In the genomic region with DNA sequence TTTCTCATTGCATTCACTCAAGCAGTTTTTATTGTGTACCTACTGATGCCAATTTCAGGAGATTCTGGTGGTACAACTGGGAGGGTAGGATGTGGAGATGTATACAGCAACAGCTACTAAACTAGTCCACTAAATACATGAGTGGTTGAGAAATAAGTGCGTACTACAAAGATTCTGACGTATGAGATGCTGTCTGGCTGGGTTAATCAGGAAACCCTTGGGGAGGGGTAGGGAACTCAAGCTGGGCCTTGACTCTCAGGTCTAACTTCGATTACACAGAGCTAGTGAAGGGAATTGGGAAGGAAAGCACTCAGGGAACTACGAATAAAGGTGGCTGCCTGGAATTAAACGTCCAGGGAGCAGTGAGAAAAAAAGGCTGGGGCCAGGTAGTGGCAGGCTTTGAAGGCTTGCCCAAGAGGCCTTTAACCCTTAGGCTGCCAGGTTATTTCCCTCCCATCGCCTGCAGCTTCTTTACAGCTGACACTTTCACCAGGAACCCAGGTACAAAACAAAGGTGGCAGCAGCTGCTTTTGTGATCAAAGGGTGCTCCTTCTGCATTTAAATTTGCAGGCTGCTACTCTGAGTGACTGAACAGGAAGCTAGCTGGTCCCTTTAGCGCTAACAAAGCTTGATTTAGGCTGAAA, we compare ENCODE assay signal across 7 cellular contexts. TPM values are rescaled to one million over a fixed set of nuclear protein-coding genes. Genes with fewer than 3 reads are reported as not detected.
A peak's percentile ranks its signal among the peaks of the same experiment; 100 is the strongest.
DNase-seq lines count a peak whose midpoint lies in the region; ATAC-seq and TF ChIP-seq lines count a peak whose summit lies in the region.
"Had no signal": no experiment of that assay in that cellular context is flagged by ENCODE, and none has a peak within 500 bp of the region (broad histone marks: within the 10 kb centered on the region; RNA-seq: fewer than 3 reads in every experiment).

No MANE protein-coding gene starts in this region.

- no peak for TF ChIP-seq EP300 in esophagus muscularis mucosa (IDR thresholded peaks at IDR 0.05)
- no peak for TF ChIP-seq EP300 in upper lobe of left lung (IDR thresholded peaks at IDR 0.05)

- intact Hi-C loops in heart right ventricle (cut with DNase I) (loop anchor here in 4 of 10 donors (5.0 to 10.0 kb wide), 4 partner anchors 52 to 698 kb away; no protein-coding TSS in a partner anchor), Right ventricle myocardium superior (cut with DNase I) (no loop called here), esophagus muscularis mucosa (cut with DNase I) (loop anchor here (5.0 kb wide), 2 partner anchors 33 to 57 kb away; no protein-coding TSS in a partner anchor)

- H3K27ac ChIP-seq in heart right ventricle (peak overlapping the region in 8 of 10 donors; percentile 36 to 88 (median 52)), esophagus muscularis mucosa (replicated peaks in 1 of 4) (peak overlapping the region in 3 of 4 donors; percentile 18 to 56 (median 42)), upper lobe of left lung (peak overlapping the region; percentile 1 to 66 (median 59))

- DNase-seq in heart right ventricle (no peak), Right ventricle myocardium superior (no peak), esophagus muscularis mucosa (ENCODE audit: extremely low spot score) (no peak), upper lobe of left lung (no peak), mucosa of gallbladder (ENCODE audit: low spot score) (no peak)
- DNase-seq: stimulated activated CD4-positive, alpha-beta T cell treated with anti-CD3 and anti-CD28 coated beads, Interleukin-12 subunit alpha, Interleukin-12 subunit beta, amount 100 ng/mL, for 4 hours had no signal

- no peak for TF ChIP-seq POLR2A in esophagus muscularis mucosa (IDR thresholded peaks at IDR 0.05; ENCODE audit: low read depth)
- TF ChIP-seq POLR2A in upper lobe of left lung (IDR thresholded peaks at IDR 0.05): no peak

- H3K4me1 ChIP-seq in heart right ventricle (peaks cover 9 to 76% (median 59%) of the 10 kb centered on the region in 9 donors), esophagus muscularis mucosa (peaks cover 55 to 70% (median 65%) of the 10 kb centered on the region in 4 donors), upper lobe of left lung (peaks cover 33 to 54% (median 42%) of the 10 kb centered on the region in 4 donors)

- H3K36me3 ChIP-seq in heart right ventricle (peaks cover 0 to 16% (median 0%) of the 10 kb centered on the region in 9 donors), esophagus muscularis mucosa (peaks cover 0 to 6% (median 0%) of the 10 kb centered on the region in 4 donors), upper lobe of left lung (peaks cover 0 to 4% (median 1%) of the 10 kb centered on the region in 4 donors)

- 21 to 31% methylated on average over 7 of the region's 7 CpGs for WGBS in heart right ventricle, 2 donors
- 39% methylated on average over 7 of the region's 7 CpGs for WGBS in esophagus muscularis mucosa
- WGBS in upper lobe of left lung, 2 donors: 37 to 42% methylated on average over 7 of the region's 7 CpGs

- ATAC-seq in heart right ventricle: no peak
- ATAC-seq in Right ventricle myocardium superior (ENCODE audit: poor library complexity): no peak
- ATAC-seq in upper lobe of left lung (ENCODE audit: low FRiP score in 2 of 2): no peak
- no peak for ATAC-seq in HG03045 (IDR thresholded peaks at IDR 0.05; ENCODE audit: unreplicated experiment)

- H3K9me3 ChIP-seq in heart right ventricle (no peaks in the 10 kb centered on the region), esophagus muscularis mucosa (no peaks in the 10 kb centered on the region), upper lobe of left lung (no peaks in the 10 kb centered on the region)

- H3K4me3 ChIP-seq in heart right ventricle: no peak overlapping the region
- no peak overlapping the region for H3K4me3 ChIP-seq in esophagus muscularis mucosa
- H3K4me3 ChIP-seq in upper lobe of left lung: no peak overlapping the region

- H3K27me3 ChIP-seq in heart right ventricle (no peaks in the 10 kb centered on the region), esophagus muscularis mucosa (no peaks in the 10 kb centered on the region), upper lobe of left lung (no peaks in the 10 kb centered on the region)

- TF ChIP-seq CTCF in heart right ventricle (IDR thresholded peaks at IDR 0.05) (no peak), esophagus muscularis mucosa (IDR thresholded peaks at IDR 0.05) (no peak), upper lobe of left lung (IDR thresholded peaks at IDR 0.05) (no peak)

RNA-seq across cellular contexts. Expression of a gene that starts 3.2 kb away (rescaled TPM):
- total RNA-seq in heart right ventricle (10 to 100 TPM; 34.7 to 49.1 (median 43.8) TPM), Right ventricle myocardium superior (34.0 TPM), esophagus muscularis mucosa (10 to 100 TPM; 46.9 to 51.4 (median 48.6) TPM), upper lobe of left lung (100 to 1,000 TPM in 1 of 6 donors, 10 to 100 TPM in 5; 62.5 to 148 (median 77.0) TPM), mucosa of gallbladder (48.1 TPM)
- polyA plus RNA-seq in heart right ventricle: 10 to 100 TPM; 44.0 to 64.9 TPM

RNA-seq across cellular contexts. Expression of a gene that starts 3.7 kb away (rescaled TPM):
- total RNA-seq in heart right ventricle: 10 to 100 TPM; 13.6 to 34.0 (median 20.5) TPM
- polyA plus RNA-seq in heart right ventricle: 10 to 100 TPM; 36.5 to 56.0 TPM
- total RNA-seq in Right ventricle myocardium superior: 26.7 TPM
- total RNA-seq in esophagus muscularis mucosa: 10 to 100 TPM in 3 of 4 donors, 1 to 10 TPM in 1; 4.2 to 18.4 (median 14.1) TPM
- total RNA-seq in upper lobe of left lung: 10 to 100 TPM; 40.6 to 93.1 (median 67.3) TPM
- 13.8 TPM for total RNA-seq in mucosa of gallbladder

RNA-seq across cellular contexts. Expression of a gene that starts 49.0 kb away (rescaled TPM):
- total RNA-seq in heart right ventricle: 10 to 100 TPM; 13.4 to 27.3 (median 18.4) TPM
- 10 to 100 TPM; 21.1 to 49.6 TPM for polyA plus RNA-seq in heart right ventricle
- 18.5 TPM for total RNA-seq in Right ventricle myocardium superior
- 10 to 100 TPM; 23.9 to 37.2 (median 28.3) TPM for total RNA-seq in esophagus muscularis mucosa
- 10 to 100 TPM; 40.0 to 84.7 (median 60.1) TPM for total RNA-seq in upper lobe of left lung
- 37.4 TPM for total RNA-seq in mucosa of gallbladder

RNA-seq across cellular contexts. Expression of a gene that starts 49.2 kb away (rescaled TPM):
- total RNA-seq in heart right ventricle (10 to 100 TPM; 11.7 to 20.3 (median 15.1) TPM), Right ventricle myocardium superior (14.5 TPM), esophagus muscularis mucosa (10 to 100 TPM; 21.9 to 41.9 (median 30.7) TPM), upper lobe of left lung (10 to 100 TPM; 19.5 to 30.4 (median 28.1) TPM), mucosa of gallbladder (33.8 TPM)
- 10 to 100 TPM; 31.0 to 31.3 TPM for polyA plus RNA-seq in heart right ventricle
